Comparison of ENCODE assay signal across 10 cellular contexts in the genomic region with DNA sequence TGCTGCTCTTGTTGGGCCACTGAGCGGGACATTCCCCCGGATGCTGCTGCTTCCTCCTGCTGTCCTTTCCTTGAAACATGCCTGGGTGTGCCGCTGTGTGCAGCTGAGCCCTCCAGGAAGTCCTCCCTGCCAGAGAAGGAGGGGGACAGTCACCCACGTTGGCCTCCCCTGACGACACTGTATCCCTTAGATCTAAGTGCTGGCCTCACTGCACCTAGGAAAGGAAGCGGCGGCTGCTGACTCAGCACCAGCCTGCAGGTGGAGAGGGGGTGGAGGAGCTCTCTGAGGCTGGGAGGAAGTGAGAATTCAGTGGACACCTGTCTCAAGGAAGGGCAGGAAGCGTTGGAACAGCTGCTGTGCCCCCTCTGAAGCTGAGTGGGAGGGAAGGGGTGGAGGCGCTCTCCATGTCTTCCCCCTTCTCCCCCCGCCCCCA.
DNase-seq lines count a peak whose midpoint lies in the region; ATAC-seq, FAIRE-seq and TF ChIP-seq lines count a peak whose summit lies in the region.
"Had no signal": no experiment of that assay in that cellular context is flagged by ENCODE, and none has a peak within 500 bp of the region (broad histone marks: within the 10 kb centered on the region; RNA-seq: fewer than 3 reads in every experiment).

No MANE protein-coding gene starts in this region.

- WGBS in aorta, 2 donors, result 69 to 72% methylated on average over 10 of the region's 10 CpGs

- intact Hi-C loops in aorta (cut with DNase I), result no loop called here

- no peak overlapping the region for H3K9ac ChIP-seq in keratinocyte (ENCODE audit: control insufficient read depth, extremely low read depth, insufficient read depth, low read length)

- H3K79me2 ChIP-seq in keratinocyte (ENCODE audit: control insufficient read depth, insufficient read depth, low read length), result no peaks in the 10 kb centered on the region

- H3K4me1 ChIP-seq in keratinocyte (ENCODE audit: control insufficient read depth, extremely low read depth, insufficient read depth, low read length) (peaks cover 10% of the 10 kb centered on the region), aorta (ENCODE audit: control insufficient read depth in 1 of 2, insufficient read depth in 2 of 2, low read length in 2 of 2) (no peaks in the 10 kb centered on the region)

- H3K27ac ChIP-seq in keratinocyte (ENCODE audit: control insufficient read depth, insufficient read depth, low read length) (no peak overlapping the region), aorta (ENCODE audit: low read depth in 1 of 2, low read length in 2 of 2) (no peak overlapping the region)

- H3K27me3 ChIP-seq in keratinocyte (ENCODE audit: control insufficient read depth, extremely low read depth, insufficient read depth, low read length) (no peaks in the 10 kb centered on the region), aorta (ENCODE audit: control insufficient read depth in 1 of 2, insufficient read depth in 2 of 2, low read length in 1 of 2) (no peaks in the 10 kb centered on the region)

- H3K9me1 ChIP-seq in keratinocyte (ENCODE audit: control insufficient read depth, extremely low read depth, insufficient read depth, low read length), result no peaks in the 10 kb centered on the region

- H3K4me3 ChIP-seq in keratinocyte (ENCODE audit: control insufficient read depth in 2 of 3, extremely low read depth in 1 of 3, insufficient read depth in 2 of 3, low read depth in 1 of 3, low read length in 3 of 3) (no peak overlapping the region), aorta (ENCODE audit: low read length in 2 of 2) (no peak overlapping the region)

- peak in 1 of 3 experiments; percentile 3 for TF ChIP-seq CTCF in keratinocyte (optimal IDR thresholded peaks at IDR 0.05 in 1 of 3, IDR thresholded peaks at IDR 0.05 in 1 of 3, conservative IDR thresholded peaks at IDR 0.05 in 1 of 3; ENCODE audit: extremely low read depth in 1 of 3, insufficient read depth in 2 of 3, low read length in 3 of 3)

- FAIRE-seq in keratinocyte (lab: Jason Lieb, UNC), result peak; percentile 65
- FAIRE-seq: endometrium had no signal

- H3K36me3 ChIP-seq in keratinocyte (ENCODE audit: control insufficient read depth in 2 of 2, extremely low read depth in 1 of 2, insufficient read depth in 2 of 2, low read length in 2 of 2) (no peaks in the 10 kb centered on the region), aorta (ENCODE audit: control insufficient read depth in 1 of 2, insufficient read depth in 2 of 2, low read length in 1 of 2) (no peaks in the 10 kb centered on the region)

- no peak overlapping the region for H2AFZ ChIP-seq in keratinocyte (ENCODE audit: control insufficient read depth, low read length)

- dilution Hi-C loops in keratinocyte (cut with MboI; ENCODE audit: extremely low pct_ligation_motif_present, low sequenced_read_pairs), result no loop called here

- H3K9me3 ChIP-seq in keratinocyte (ENCODE audit: control insufficient read depth, low read depth, low read length) (no peaks in the 10 kb centered on the region), aorta (ENCODE audit: control insufficient read depth, low read length) (no peaks in the 10 kb centered on the region)

- ATAC-seq in GM18498 (IDR thresholded peaks at IDR 0.05; ENCODE audit: unreplicated experiment) (peak; percentile 82), GM21786 (IDR thresholded peaks at IDR 0.05; ENCODE audit: unreplicated experiment) (peak; percentile 73), aorta (ENCODE audit: low FRiP score) (peak; percentile 4)

- H4K20me1 ChIP-seq in keratinocyte (ENCODE audit: control insufficient read depth, extremely low read depth, insufficient read depth, low read length), result no peaks in the 10 kb centered on the region

- peak; percentile 11 for DNase-seq in MV-4-11 (lab: John Stamatoyannopoulos, UW)
- peak; percentile 11 for DNase-seq in activated T-cell treated with anti-CD3 and anti-CD28 coated beads for 1 hour (ENCODE audit: low read depth)
- no peak for DNase-seq in keratinocyte (ENCODE audit: low read depth, low spot score)
- peak; percentile 61 to 73 for DNase-seq in aorta
- DNase-seq in hepatic stellate cell (ENCODE audit: low spot score), result no peak
- DNase-seq in NCI-H1092 treated with DMSO at 0.1 percent for 48 hours (lab: John Stamatoyannopoulos, UW), result no peak
- DNase-seq: IMR-90 had no signal

- H3K4me2 ChIP-seq in keratinocyte (ENCODE audit: control insufficient read depth, extremely low read depth, insufficient read depth, low read depth, low read length), result no peak overlapping the region

Comparison
In these comparisons a context has a peak if more than half of its experiments do, and no peak if none do; other contexts are left out.
1. ATAC-seq: peak in every context shown above with its lines; median percentile 82 in GM18498; 73 in GM21786; 4 in aorta.
2. DNase-seq: peak in MV-4-11 (single experiment), activated T-cell treated with anti-CD3 and anti-CD28 coated beads for 1 hour (single experiment) and aorta (2 of 2); none in keratinocyte (single experiment), hepatic stellate cell (single experiment) and NCI-H1092 treated with DMSO at 0.1 percent for 48 hours (single experiment).